ENCODE assay signal across 1 cellular context in genomic region chr19:19491321-19492025, GRCh38.
A peak's percentile ranks its signal among the peaks of the same experiment; 100 is the strongest.
TF ChIP-seq lines count a peak whose summit lies in the region.

No MANE protein-coding gene starts in this region.

TF ChIP-seq in K562, 482 proteins besides CTCF, POLR2A, EP300 and RAD21:
- TF ChIP-seq ASH1L (IDR thresholded peaks at IDR 0.05; ENCODE audit: borderline replicate concordance, low read depth, partially characterized antibody) (no peak), ZNF232 (CRISPR knock-in tag; IDR thresholded peaks at IDR 0.05) (0 out of 2 replicates have a peak, but pooled peaks have one; percentile 55)
